Comparison of ENCODE assay signal across 18 cellular contexts in the genomic region with DNA sequence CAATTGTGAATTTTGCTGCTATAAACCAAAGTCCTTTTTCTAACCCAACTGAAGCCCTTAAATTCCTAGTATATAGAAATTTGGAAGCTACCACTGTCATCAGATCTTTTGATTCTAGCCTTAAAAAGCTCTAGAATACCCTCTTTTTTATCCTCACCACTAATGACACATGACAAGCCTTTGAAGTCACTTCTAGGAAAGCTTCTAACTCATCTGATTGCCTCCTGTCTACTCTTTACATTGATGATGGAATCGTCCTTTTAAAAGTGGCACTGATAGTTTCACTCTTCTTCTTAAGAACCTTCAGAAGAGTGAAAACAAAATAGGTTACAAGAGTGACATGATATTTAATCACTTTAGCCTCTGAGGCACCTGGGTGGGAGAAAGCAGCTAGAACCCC.
DNase-seq lines count a peak whose midpoint lies in the region; ATAC-seq lines count a peak whose summit lies in the region.
"Had no signal": no experiment of that assay in that cellular context is flagged by ENCODE, and none has a peak within 500 bp of the region (broad histone marks: within the 10 kb centered on the region; RNA-seq: fewer than 3 reads in every experiment).

No MANE protein-coding gene starts in this region.

- no peaks in the 10 kb centered on the region for H3K36me3 Mint-ChIP-seq in CD4-positive, CD25-positive, alpha-beta regulatory T cell
- no peaks in the 10 kb centered on the region for H3K36me3 Mint-ChIP-seq in CD8-positive, alpha-beta memory T cell
- H3K36me3 Mint-ChIP-seq in activated CD4-positive, alpha-beta memory T cell treated with anti-CD3 and anti-CD28 coated beads for 36 hours = no peaks in the 10 kb centered on the region
- H3K36me3 Mint-ChIP-seq in activated T-helper 1 cell treated with anti-CD3 and anti-CD28 coated beads, Interleukin-12 subunit alpha, Interleukin-12 subunit beta, Interleukin-2, Interleukin-4 antibody, amounts not matched to agents 30 ng/mL and 10 ng/mL and 1 ng/mL, durations not matched to agents 14 hours and 24 hours and 36 hours (ENCODE audit: low read depth) = peaks cover 1% of the 10 kb centered on the region

- H2BK120ac ChIP-seq in mesenchymal stem cell (ENCODE audit: low read depth, low read length) = no peak overlapping the region

- peaks cover 38% of the 10 kb centered on the region for H3K4me1 ChIP-seq in CD4-positive, CD25-positive, alpha-beta regulatory T cell (ENCODE audit: control insufficient read depth, insufficient read depth, low read length, poor library complexity, severe bottlenecking)
- H3K4me1 ChIP-seq in CD8-positive, alpha-beta memory T cell (ENCODE audit: insufficient read depth, low read length) = peaks cover 56% of the 10 kb centered on the region
- H3K4me1 ChIP-seq in mesenchymal stem cell (ENCODE audit: control insufficient read depth, insufficient read depth, low read depth, low read length) = peaks cover 1% of the 10 kb centered on the region
- H3K4me1 ChIP-seq: sigmoid colon, transverse colon had no signal

- H2AK5ac ChIP-seq in mesenchymal stem cell (ENCODE audit: low read length, severe bottlenecking) = peak overlapping the region; percentile 56

- H4K91ac ChIP-seq in mesenchymal stem cell (ENCODE audit: low read length) = no peak overlapping the region

- 83% methylated on average over 1 of the region's 1 CpG for WGBS in mesenchymal stem cell

- CTCF ChIA-PET in CD8-positive, alpha-beta memory T cell (lab: Charles Lee) = interaction anchor here (1.0 to 1.4 kb wide), 2 partner anchors 159 to 208 kb away, joined by 3 to 7 read pairs; no protein-coding TSS in a partner anchor
- CTCF ChIA-PET in activated CD4-positive, alpha-beta memory T cell treated with anti-CD3 and anti-CD28 coated beads for 36 hours (lab: Charles Lee) = interaction anchor here (0.6 to 1.9 kb wide), 5 partner anchors 108 to 228 kb away, joined by 3 to 7 read pairs (median 5); no protein-coding TSS in a partner anchor

- no peak overlapping the region for H3K9ac ChIP-seq in mesenchymal stem cell (ENCODE audit: low read length)

- H2BK15ac ChIP-seq in mesenchymal stem cell (ENCODE audit: low read depth, poor library complexity, severe bottlenecking) = no peak overlapping the region

- no peak overlapping the region for H3K18ac ChIP-seq in mesenchymal stem cell (ENCODE audit: low read depth in 1 of 2, low read length in 2 of 2)

- H3K27ac ChIP-seq in CD4-positive, CD25-positive, alpha-beta regulatory T cell (ENCODE audit: insufficient read depth, low read length, poor library complexity, severe bottlenecking) = no peak overlapping the region
- H3K27ac ChIP-seq in CD8-positive, alpha-beta memory T cell (ENCODE audit: low read depth, low read length) = no peak overlapping the region
- H3K27ac ChIP-seq in mesenchymal stem cell (ENCODE audit: low read length, poor library complexity, severe bottlenecking) = peak overlapping the region; percentile 67
- H3K27ac ChIP-seq: epithelial cell of prostate, hepatocyte, sigmoid colon, SJCRH30, transverse colon, WERI-Rb-1 had no signal

- H3K4ac ChIP-seq in mesenchymal stem cell (ENCODE audit: low read depth in 1 of 2, low read length in 2 of 2) = no peak overlapping the region

- no peak overlapping the region for H2BK5ac ChIP-seq in mesenchymal stem cell (ENCODE audit: low read depth, low read length, poor library complexity, severe bottlenecking)

- intact Hi-C loops in activated CD4-positive, alpha-beta memory T cell treated with anti-CD3 and anti-CD28 coated beads for 36 hours (cut with micrococcal nuclease) = loop anchor here (1.0 to 2.0 kb wide), 2 partner anchors 8 to 17 kb away; no protein-coding TSS in a partner anchor
- intact Hi-C loops in activated T-helper 1 cell treated with anti-CD3 and anti-CD28 coated beads, Interleukin-12 subunit alpha, Interleukin-12 subunit beta, Interleukin-2, Interleukin-4 antibody, amounts not matched to agents 30 ng/mL and 10 ng/mL and 1 ng/mL, durations not matched to agents 14 hours and 24 hours and 36 hours (cut with micrococcal nuclease) = loop anchor here (1.0 kb wide), 1 partner anchor 8 kb away; no protein-coding TSS in a partner anchor

- H3K4me3 ChIP-seq in CD4-positive, CD25-positive, alpha-beta regulatory T cell (ENCODE audit: low read depth, low read length) = peak overlapping the region; percentile 23
- no peak overlapping the region for H3K4me3 ChIP-seq in CD8-positive, alpha-beta memory T cell (ENCODE audit: low read length)
- no peak overlapping the region for H3K4me3 ChIP-seq in mesenchymal stem cell (ENCODE audit: insufficient read depth in 1 of 2, low read depth in 1 of 2, low read length in 2 of 2)
- H3K4me3 ChIP-seq: hepatocyte, sigmoid colon, SJCRH30, transverse colon had no signal

- peak; percentile 62 to 64 for ATAC-seq in CD4-positive, CD25-positive, alpha-beta regulatory T cell (ENCODE audit: low read depth in 2 of 2)
- no peak for ATAC-seq in GM21447 (IDR thresholded peaks at IDR 0.05; ENCODE audit: unreplicated experiment)

- no peak overlapping the region for H3K4me2 ChIP-seq in mesenchymal stem cell (ENCODE audit: low read length, poor library complexity, severe bottlenecking)
- H3K4me2 ChIP-seq: hepatocyte had no signal

- DNase-seq in CD4-positive, CD25-positive, alpha-beta regulatory T cell = peak in 1 of 3 donors; percentile 88
- DNase-seq in CD8-positive, alpha-beta memory T cell = peak in 1 of 5 donors; percentile 51
- DNase-seq in activated CD4-positive, alpha-beta memory T cell treated with anti-CD3 and anti-CD28 coated beads for 36 hours = no peak
- DNase-seq in mesenchymal stem cell (no peak), RKO (ENCODE audit: low spot score) (no peak)
- no peak for DNase-seq in activated T-helper 1 cell treated with anti-CD3 and anti-CD28 coated beads, Interleukin-12 subunit alpha, Interleukin-12 subunit beta, Interleukin-2, Interleukin-4 antibody, amounts not matched to agents 30 ng/mL and 10 ng/mL and 1 ng/mL, durations not matched to agents 14 hours and 24 hours and 36 hours (ENCODE audit: low spot score)
- DNase-seq: GF-D8, HCEC 1CT, NCI-H1694 treated with DMSO at 0.1 percent for 48 hours, NCI-H774, nephron progenitor cell, sigmoid colon, SJCRH30, transverse colon, WERI-Rb-1 had no signal

- H3K9me3 ChIP-seq in CD4-positive, CD25-positive, alpha-beta regulatory T cell (ENCODE audit: control insufficient read depth in 2 of 2, low read length in 2 of 2) = no peaks in the 10 kb centered on the region
- H3K9me3 ChIP-seq in CD8-positive, alpha-beta memory T cell (ENCODE audit: low read length) = no peaks in the 10 kb centered on the region
- H3K9me3 ChIP-seq in mesenchymal stem cell (ENCODE audit: control insufficient read depth, low read length) = no peaks in the 10 kb centered on the region
- H3K9me3 ChIP-seq: sigmoid colon, SJCRH30, transverse colon had no signal

- H3K36me3 ChIP-seq in CD4-positive, CD25-positive, alpha-beta regulatory T cell (ENCODE audit: control insufficient read depth, insufficient read depth, low read length) = no peaks in the 10 kb centered on the region
- H3K36me3 ChIP-seq in CD8-positive, alpha-beta memory T cell (ENCODE audit: insufficient read depth, low read length) = no peaks in the 10 kb centered on the region
- no peaks in the 10 kb centered on the region for H3K36me3 ChIP-seq in mesenchymal stem cell (ENCODE audit: control insufficient read depth in 1 of 2, insufficient read depth in 2 of 2, low read depth in 1 of 2, low read length in 2 of 2)
- H3K36me3 ChIP-seq: sigmoid colon, SJCRH30, transverse colon, WERI-Rb-1 had no signal

- no peak overlapping the region for H2BK12ac ChIP-seq in mesenchymal stem cell (ENCODE audit: low read length in 2 of 2)

- no peak overlapping the region for H4K8ac ChIP-seq in mesenchymal stem cell (ENCODE audit: low read length)

- no peak overlapping the region for H3K23ac ChIP-seq in mesenchymal stem cell (ENCODE audit: low read length in 2 of 2)

- H3K27me3 ChIP-seq in CD4-positive, CD25-positive, alpha-beta regulatory T cell (ENCODE audit: control insufficient read depth, insufficient read depth, low read length) = no peaks in the 10 kb centered on the region
- no peaks in the 10 kb centered on the region for H3K27me3 ChIP-seq in CD8-positive, alpha-beta memory T cell (ENCODE audit: insufficient read depth, low read length, poor library complexity, severe bottlenecking)
- H3K27me3 ChIP-seq in mesenchymal stem cell (ENCODE audit: control insufficient read depth in 1 of 2, insufficient read depth in 1 of 2, low read length in 2 of 2) = peaks cover 0 to 32% of the 10 kb centered on the region in 2 experiments
- H3K27me3 ChIP-seq: hepatocyte, sigmoid colon, SJCRH30, transverse colon had no signal

- H3K27me3 Mint-ChIP-seq in CD4-positive, CD25-positive, alpha-beta regulatory T cell = no peaks in the 10 kb centered on the region
- no peaks in the 10 kb centered on the region for H3K27me3 Mint-ChIP-seq in CD8-positive, alpha-beta memory T cell
- H3K27me3 Mint-ChIP-seq in activated CD4-positive, alpha-beta memory T cell treated with anti-CD3 and anti-CD28 coated beads for 36 hours = no peaks in the 10 kb centered on the region
- H3K27me3 Mint-ChIP-seq in activated T-helper 1 cell treated with anti-CD3 and anti-CD28 coated beads, Interleukin-12 subunit alpha, Interleukin-12 subunit beta, Interleukin-2, Interleukin-4 antibody, amounts not matched to agents 30 ng/mL and 10 ng/mL and 1 ng/mL, durations not matched to agents 14 hours and 24 hours and 36 hours (ENCODE audit: insufficient read depth) = no peaks in the 10 kb centered on the region

- H3K4me1 Mint-ChIP-seq in CD4-positive, CD25-positive, alpha-beta regulatory T cell = peaks cover 32 to 66% (median 54%) of the 10 kb centered on the region in 4 donors
- peaks cover 50 to 66% (median 64%) of the 10 kb centered on the region in 3 donors for H3K4me1 Mint-ChIP-seq in CD8-positive, alpha-beta memory T cell
- peaks cover 60% of the 10 kb centered on the region for H3K4me1 Mint-ChIP-seq in activated CD4-positive, alpha-beta memory T cell treated with anti-CD3 and anti-CD28 coated beads for 36 hours (ENCODE audit: low read depth)
- H3K4me1 Mint-ChIP-seq in activated T-helper 1 cell treated with anti-CD3 and anti-CD28 coated beads, Interleukin-12 subunit alpha, Interleukin-12 subunit beta, Interleukin-2, Interleukin-4 antibody, amounts not matched to agents 30 ng/mL and 10 ng/mL and 1 ng/mL, durations not matched to agents 14 hours and 24 hours and 36 hours (ENCODE audit: low read depth) = peaks cover 56% of the 10 kb centered on the region

- peaks cover 0 to 1% (median 0%) of the 10 kb centered on the region in 7 donors for H3K9me3 Mint-ChIP-seq in CD4-positive, CD25-positive, alpha-beta regulatory T cell
- H3K9me3 Mint-ChIP-seq in CD8-positive, alpha-beta memory T cell = no peaks in the 10 kb centered on the region
- H3K9me3 Mint-ChIP-seq in activated CD4-positive, alpha-beta memory T cell treated with anti-CD3 and anti-CD28 coated beads for 36 hours = no peaks in the 10 kb centered on the region
- peaks cover 2% of the 10 kb centered on the region for H3K9me3 Mint-ChIP-seq in activated T-helper 1 cell treated with anti-CD3 and anti-CD28 coated beads, Interleukin-12 subunit alpha, Interleukin-12 subunit beta, Interleukin-2, Interleukin-4 antibody, amounts not matched to agents 30 ng/mL and 10 ng/mL and 1 ng/mL, durations not matched to agents 14 hours and 24 hours and 36 hours
- H3K9me3 Mint-ChIP-seq: nephron progenitor cell had no signal

- H3K27ac Mint-ChIP-seq in CD4-positive, CD25-positive, alpha-beta regulatory T cell = peak overlapping the region; percentile 8 to 71 (median 61)
- H3K27ac Mint-ChIP-seq in CD8-positive, alpha-beta memory T cell = peak overlapping the region in 7 of 8 donors; percentile 4 to 82 (median 67)
- H3K27ac Mint-ChIP-seq in activated CD4-positive, alpha-beta memory T cell treated with anti-CD3 and anti-CD28 coated beads for 36 hours = peak overlapping the region; percentile 34
- H3K27ac Mint-ChIP-seq in activated T-helper 1 cell treated with anti-CD3 and anti-CD28 coated beads, Interleukin-12 subunit alpha, Interleukin-12 subunit beta, Interleukin-2, Interleukin-4 antibody, amounts not matched to agents 30 ng/mL and 10 ng/mL and 1 ng/mL, durations not matched to agents 14 hours and 24 hours and 36 hours = no peak overlapping the region
- H3K27ac Mint-ChIP-seq: nephron progenitor cell had no signal

- H3K4me3 Mint-ChIP-seq in CD4-positive, CD25-positive, alpha-beta regulatory T cell = peak overlapping the region in 2 of 4 donors; percentile 15 to 27
- H3K4me3 Mint-ChIP-seq in CD8-positive, alpha-beta memory T cell = peak overlapping the region in 4 of 7 donors; percentile 1 to 20 (median 8)
- no peak overlapping the region for H3K4me3 Mint-ChIP-seq in activated CD4-positive, alpha-beta memory T cell treated with anti-CD3 and anti-CD28 coated beads for 36 hours
- no peak overlapping the region for H3K4me3 Mint-ChIP-seq in activated T-helper 1 cell treated with anti-CD3 and anti-CD28 coated beads, Interleukin-12 subunit alpha, Interleukin-12 subunit beta, Interleukin-2, Interleukin-4 antibody, amounts not matched to agents 30 ng/mL and 10 ng/mL and 1 ng/mL, durations not matched to agents 14 hours and 24 hours and 36 hours
- H3K4me3 Mint-ChIP-seq: nephron progenitor cell had no signal

- no peak overlapping the region for H2AFZ ChIP-seq in mesenchymal stem cell (ENCODE audit: low read depth, low read length)
- H2AFZ ChIP-seq: hepatocyte had no signal

- POLR2A ChIA-PET in CD8-positive, alpha-beta memory T cell (lab: Charles Lee) = interaction anchor here (0.7 kb wide), 2 partner anchors 50 to 105 kb away, joined by 3 read pairs; no protein-coding TSS in a partner anchor
- POLR2A ChIA-PET in activated CD4-positive, alpha-beta memory T cell treated with anti-CD3 and anti-CD28 coated beads for 36 hours (lab: Charles Lee) = interaction anchor here (1.2 to 1.7 kb wide), 2 partner anchors 49 to 108 kb away, joined by 5 to 6 read pairs; no protein-coding TSS in a partner anchor

- H3K14ac ChIP-seq in mesenchymal stem cell (ENCODE audit: low read length in 2 of 2) = no peak overlapping the region

- H3K79me1 ChIP-seq in mesenchymal stem cell (replicated peaks; ENCODE audit: low read length, poor library complexity, severe bottlenecking) = no peaks in the 10 kb centered on the region

Comparison
In these comparisons a context has a peak if more than half of its experiments do, and no peak if none do; other contexts are left out.
1. H3K4me3 Mint-ChIP-seq: peak in CD8-positive, alpha-beta memory T cell (4 of 7); none in activated CD4-positive, alpha-beta memory T cell treated with anti-CD3 and anti-CD28 coated beads for 36 hours (single experiment) and activated T-helper 1 cell treated with anti-CD3 and anti-CD28 coated beads, Interleukin-12 subunit alpha, Interleukin-12 subunit beta, Interleukin-2, Interleukin-4 antibody, amounts not matched to agents 30 ng/mL and 10 ng/mL and 1 ng/mL, durations not matched to agents 14 hours and 24 hours and 36 hours (single experiment).